Comparison of ENCODE assay signal across 2 cellular contexts in genomic region chr3:14359348-14359747, GRCh38.
TF ChIP-seq lines count a peak whose summit lies in the region.

No MANE protein-coding gene starts in this region.

TF ChIP-seq in IMR-90, 13 proteins besides CTCF, POLR2A, EP300 and RAD21:
- no peak for TF ChIP-seq NFE2L2 (IDR thresholded peaks at IDR 0.05; ENCODE audit: low read depth, low read length)
- TF ChIP-seq USF2 (IDR thresholded peaks at IDR 0.05; ENCODE audit: low read depth, low read length) = no peak
- TF ChIP-seq MXI1 (IDR thresholded peaks at IDR 0.05; ENCODE audit: borderline replicate concordance, low read depth, low read length) = no peak
- TF ChIP-seq MAFK (IDR thresholded peaks at IDR 0.05; ENCODE audit: low read depth, low read length) = no peak
- no peak for TF ChIP-seq RFX5 (IDR thresholded peaks at IDR 0.05; ENCODE audit: low read depth, low read length)
- no peak for TF ChIP-seq ELK1 (IDR thresholded peaks at IDR 0.05; ENCODE audit: borderline replicate concordance, low read depth, low read length)
- no peak for TF ChIP-seq CHD1 (IDR thresholded peaks at IDR 0.05; ENCODE audit: low read depth, low read length)
- no peak for TF ChIP-seq RCOR1 (IDR thresholded peaks at IDR 0.05; ENCODE audit: insufficient replicate concordance, low read length)
- TF ChIP-seq CEBPB (IDR thresholded peaks at IDR 0.05; ENCODE audit: low read depth, low read length) = no peak
- TF ChIP-seq BHLHE40 (IDR thresholded peaks at IDR 0.05; ENCODE audit: low read depth, low read length) = no peak
- no peak for TF ChIP-seq FOS (IDR thresholded peaks at IDR 0.05; ENCODE audit: low read depth, low read length)
- no peak for TF ChIP-seq SMC3 (IDR thresholded peaks at IDR 0.05; ENCODE audit: low read depth, low read length)
- no peak for TF ChIP-seq MAZ (IDR thresholded peaks at IDR 0.05; ENCODE audit: borderline replicate concordance, low read depth, low read length)

TF ChIP-seq in H1, 55 proteins besides CTCF, POLR2A, EP300 and RAD21:
- TF ChIP-seq SUZ12 (IDR thresholded peaks at IDR 0.05; ENCODE audit: low read length) (no peak), NRF1 (IDR thresholded peaks at IDR 0.05; ENCODE audit: low read depth, low read length) (no peak), TCF12 (IDR thresholded peaks at IDR 0.05; ENCODE audit: low read depth, low read length) (no peak), RNF2 (IDR thresholded peaks at IDR 0.05; ENCODE audit: borderline replicate concordance, low read depth, low read length, missing control alignments, poor library complexity, severe bottlenecking) (no peak), JUND (IDR thresholded peaks at IDR 0.05; ENCODE audit: low read length) (no peak)
